ENCODE assay signal across 20 cellular contexts in the genomic region with DNA sequence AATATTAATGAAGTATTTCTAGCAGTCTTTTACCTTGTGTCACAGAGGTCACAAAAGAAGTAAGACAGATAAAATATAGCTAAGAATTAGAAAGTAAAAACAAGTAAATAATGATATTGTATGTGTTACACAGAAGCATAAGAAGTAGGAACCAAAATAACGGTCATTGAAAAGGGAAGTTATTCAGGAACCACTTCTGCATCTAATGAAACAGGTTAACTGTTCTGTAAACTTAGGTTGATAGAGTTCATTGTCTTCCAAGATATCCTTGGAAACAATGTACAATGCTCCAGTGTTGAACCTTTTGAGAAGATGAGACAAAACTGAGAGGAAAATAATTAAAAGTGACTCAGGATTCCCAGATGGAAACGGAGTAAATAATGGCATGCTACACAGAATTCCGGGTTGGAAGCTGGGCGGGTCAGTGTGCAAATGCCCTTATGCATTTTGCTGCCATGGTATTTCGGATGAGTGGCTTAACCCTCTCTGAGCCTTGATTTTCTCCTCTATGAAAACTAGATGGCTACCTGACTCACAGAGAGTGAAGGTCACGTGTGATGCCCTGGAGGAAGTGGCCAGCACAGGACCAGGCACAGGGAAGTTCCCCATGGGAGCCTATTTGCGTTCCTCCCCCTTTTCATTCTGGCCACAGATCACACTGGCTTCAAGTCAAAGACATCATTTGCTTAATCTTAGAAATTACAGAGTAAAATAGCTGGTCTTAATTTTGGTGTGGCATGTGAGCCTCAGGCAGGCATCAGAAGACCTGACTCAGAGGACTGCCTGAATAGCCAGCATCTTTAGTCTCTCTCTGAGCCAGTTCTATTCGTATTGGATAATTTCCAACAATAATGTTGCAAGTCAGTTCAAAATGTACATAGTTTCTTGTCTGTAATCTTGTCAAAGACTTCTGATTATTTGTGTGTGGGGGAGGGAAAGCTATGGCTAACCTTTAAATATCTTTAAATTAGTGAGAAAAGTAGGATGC. TPM values are rescaled to one million over a fixed set of nuclear protein-coding genes. Genes with fewer than 3 reads are reported as not detected.
DNase-seq lines count a peak whose midpoint lies in the region; ATAC-seq and TF ChIP-seq lines count a peak whose summit lies in the region.
"Had no signal": no experiment of that assay in that cellular context is flagged by ENCODE, and none has a peak within 500 bp of the region (broad histone marks: within the 10 kb centered on the region; RNA-seq: fewer than 3 reads in every experiment).

No MANE protein-coding gene starts in this region.

- H3K4me3 ChIP-seq in GM23248 (no peak overlapping the region), cardiac fibroblast (replicated peaks in 1 of 2; ENCODE audit: low read depth in 2 of 2, low read length in 2 of 2) (no peak overlapping the region), neuronal stem cell (ENCODE audit: low read length in 2 of 2) (no peak overlapping the region)
- H3K4me3 ChIP-seq: BLaER1 treated with 17β-estradiol and CSF1 and Interleukin-3, amounts not matched to agents 10 nM and 100 nM; SJCRH30; thyroid gland had no signal

- H3K36me3 ChIP-seq in GM23248 (ENCODE audit: low read depth): no peaks in the 10 kb centered on the region
- no peaks in the 10 kb centered on the region for H3K36me3 ChIP-seq in neuronal stem cell (replicated peaks in 1 of 2; ENCODE audit: control insufficient read depth in 2 of 2, insufficient read depth in 2 of 2, low read length in 2 of 2)
- H3K36me3 ChIP-seq: SJCRH30, thyroid gland had no signal

- no peak overlapping the region for H3K4ac ChIP-seq in neuronal stem cell (ENCODE audit: low read length)

- ATAC-seq in GM18873 (IDR thresholded peaks at IDR 0.05; ENCODE audit: low FRiP score, unreplicated experiment): no peak
- no peak for ATAC-seq in HG02759 (IDR thresholded peaks at IDR 0.05; ENCODE audit: unreplicated experiment)
- ATAC-seq in HG03025 (IDR thresholded peaks at IDR 0.05; ENCODE audit: low FRiP score, unreplicated experiment): no peak
- no peak for ATAC-seq in GM21367 (IDR thresholded peaks at IDR 0.05; ENCODE audit: unreplicated experiment)
- ATAC-seq: activated CD8-positive, alpha-beta T cell treated with anti-CD3 and anti-CD28 coated beads for 36 hours had no signal

- no peak overlapping the region for H2AK5ac ChIP-seq in neuronal stem cell (ENCODE audit: low read depth, low read length)

- no peaks in the 10 kb centered on the region for H3K79me2 ChIP-seq in GM23248 (ENCODE audit: insufficient read depth)
- H3K79me2 ChIP-seq: parathyroid adenoma had no signal

- no peaks in the 10 kb centered on the region for H3F3A ChIP-seq in GM23248 (ENCODE audit: insufficient read depth)

- no peaks in the 10 kb centered on the region for H3K9me3 ChIP-seq in GM23248 (ENCODE audit: low read depth)
- no peaks in the 10 kb centered on the region for H3K9me3 ChIP-seq in neuronal stem cell (replicated peaks in 1 of 2; ENCODE audit: control insufficient read depth in 2 of 2, insufficient read depth in 1 of 2, low read depth in 1 of 2, low read length in 2 of 2)
- H3K9me3 ChIP-seq: BLaER1 treated with 17β-estradiol and CSF1 and Interleukin-3, amounts not matched to agents 10 nM and 100 nM; SJCRH30; thyroid gland had no signal

- H2BK120ac ChIP-seq in neuronal stem cell (ENCODE audit: low read depth, low read length): no peak overlapping the region

- TF ChIP-seq CTCF in cardiac fibroblast (IDR thresholded peaks at IDR 0.05; ENCODE audit: low read depth, low read length): no peak

- H3K9ac ChIP-seq in GM23248 (no peak overlapping the region), neuronal stem cell (ENCODE audit: low read depth, low read length, poor library complexity) (no peak overlapping the region)
- H3K9ac ChIP-seq: BLaER1 treated with 17β-estradiol and CSF1 and Interleukin-3, amounts not matched to agents 10 nM and 100 nM; parathyroid adenoma had no signal

- in situ Hi-C loops in GM23248 (cut with MboI): no loop called here

- no peak overlapping the region for H4K8ac ChIP-seq in neuronal stem cell (ENCODE audit: low read depth, low read length)

- H3K23ac ChIP-seq in neuronal stem cell (ENCODE audit: low read depth, low read length, poor library complexity): no peak overlapping the region

- H2BK15ac ChIP-seq in neuronal stem cell (ENCODE audit: low read length): no peak overlapping the region

- H3K27ac ChIP-seq in GM23248 (no peak overlapping the region), neuronal stem cell (replicated peaks; ENCODE audit: low read length) (no peak overlapping the region)
- H3K27ac ChIP-seq: BLaER1 treated with 17β-estradiol and CSF1 and Interleukin-3, amounts not matched to agents 10 nM and 100 nM; parathyroid adenoma; SJCRH30; thyroid gland had no signal

- no peaks in the 10 kb centered on the region for H3K79me1 ChIP-seq in neuronal stem cell (ENCODE audit: low read depth, low read length)

- peak overlapping the region; percentile 2 for H3K18ac ChIP-seq in neuronal stem cell (ENCODE audit: low read length)

- no peaks in the 10 kb centered on the region for H3K27me3 ChIP-seq in GM23248 (replicated peaks; ENCODE audit: insufficient read depth)
- H3K27me3 ChIP-seq in neuronal stem cell (ENCODE audit: control insufficient read depth in 3 of 3, insufficient read depth in 3 of 3, low read depth in 1 of 3, low read length in 3 of 3): peaks cover 0 to 7% (median 0%) of the 10 kb centered on the region in 3 experiments
- H3K27me3 ChIP-seq: BLaER1 treated with 17β-estradiol and CSF1 and Interleukin-3, amounts not matched to agents 10 nM and 100 nM; SJCRH30; thyroid gland had no signal

- DNase-seq in GM23248 (peak; percentile 36), NCI-H226 (peak; percentile 9), cardiac fibroblast (ENCODE audit: low read depth in 2 of 2) (peak; percentile 65 to 66), neuronal stem cell (ENCODE audit: low spot score) (no peak)
- DNase-seq: activated CD8-positive, alpha-beta T cell treated with anti-CD3 and anti-CD28 coated beads for 36 hours; activated gamma-delta T cell treated with Interleukin-2 at 50 U/mL for 16 hours; DND-41; endodermal cell; head of caudate nucleus; Karpas-422; kidney glomerular epithelial cell; SJCRH30; stimulated activated CD4-positive, alpha-beta T cell treated with anti-CD3 and anti-CD28 coated beads, Interleukin-15, amount 100 ng/mL, for 24 hours; thyroid gland had no signal

- no peaks in the 10 kb centered on the region for H4K20me1 ChIP-seq in GM23248 (ENCODE audit: insufficient read depth)
- H4K20me1 ChIP-seq: BLaER1 treated with 17β-estradiol and CSF1 and Interleukin-3, amounts not matched to agents 10 nM and 100 nM had no signal

- H3K4me1 ChIP-seq in GM23248 (ENCODE audit: insufficient read depth): no peaks in the 10 kb centered on the region
- H3K4me1 ChIP-seq in neuronal stem cell (ENCODE audit: control insufficient read depth in 2 of 2, insufficient read depth in 1 of 2, low read depth in 1 of 2, low read length in 2 of 2): peaks cover 3 to 4% of the 10 kb centered on the region in 2 donors
- H3K4me1 ChIP-seq: parathyroid adenoma, SJCRH30, thyroid gland had no signal

- no peak overlapping the region for H2BK12ac ChIP-seq in neuronal stem cell (ENCODE audit: low read length)

- H3K9me2 ChIP-seq in GM23248 (ENCODE audit: insufficient read depth): no peaks in the 10 kb centered on the region

- H4K91ac ChIP-seq in neuronal stem cell (ENCODE audit: low read depth, low read length, poor library complexity): no peak overlapping the region

- no peak overlapping the region for H2AFZ ChIP-seq in GM23248
- H2AFZ ChIP-seq in neuronal stem cell (ENCODE audit: low read length): no peak overlapping the region
- H2AFZ ChIP-seq: parathyroid adenoma had no signal

- no peak overlapping the region for H3K4me2 ChIP-seq in GM23248 (ENCODE audit: unreplicated experiment)
- H3K4me2 ChIP-seq in neuronal stem cell (ENCODE audit: insufficient read depth, low read length, poor library complexity, severe bottlenecking): no peak overlapping the region
- H3K4me2 ChIP-seq: BLaER1 treated with 17β-estradiol and CSF1 and Interleukin-3, amounts not matched to agents 10 nM and 100 nM had no signal

- 46% methylated on average over 8 of the region's 8 CpGs for WGBS in GM23248 (ENCODE audit: low coverage in 1 of 2, low lambda C conversion rate in 2 of 2, missing lambda C conversion rate in 2 of 2), 2 experiments
- no CpG with 5 or more reads among the region's 8 CpGs for WGBS in neuronal stem cell (ENCODE audit: extremely low coverage in 2 of 2, insufficient read length in 2 of 2, insufficient replicate concordance in 1 of 2), 2 donors

- H3K14ac ChIP-seq in neuronal stem cell (ENCODE audit: low read length): no peak overlapping the region

- no peak overlapping the region for H2BK5ac ChIP-seq in neuronal stem cell (ENCODE audit: low read length)

RNA-seq across cellular contexts. Expression of gene LY75, which starts 49.1 kb away (rescaled TPM):
- 0.38 and 0.65 TPM in 2 replicates for total RNA-seq in GM23248 (2014; rRNA removed; shearing (Covaris generic))
- 0.58 and 0.69 TPM in 2 replicates for polyA plus RNA-seq in GM23248 (2016; fragmentation: Nextera tagmentation; extraction: Ambion mirVana)
- 0.06 TPM for polyA plus RNA-seq in neuronal stem cell (2013, experiment 1 of 2)
- 0.10 TPM for polyA plus RNA-seq in neuronal stem cell (2013, experiment 2 of 2)
- total RNA-seq: SJCRH30 had no signal

RNA-seq across cellular contexts. Expression of gene CD302, which starts 57.4 kb away (rescaled TPM):
- 8.0 and 13.9 TPM in 2 replicates for total RNA-seq in GM23248 (2014; rRNA removed; shearing (Covaris generic))
- 9.9 and 10.5 TPM in 2 replicates for polyA plus RNA-seq in GM23248 (2016; fragmentation: Nextera tagmentation; extraction: Ambion mirVana)
- polyA plus RNA-seq in neuronal stem cell (2013, experiment 1 of 2): 0.79 TPM
- 0.96 TPM for polyA plus RNA-seq in neuronal stem cell (2013, experiment 2 of 2)
